In the genomic region with DNA sequence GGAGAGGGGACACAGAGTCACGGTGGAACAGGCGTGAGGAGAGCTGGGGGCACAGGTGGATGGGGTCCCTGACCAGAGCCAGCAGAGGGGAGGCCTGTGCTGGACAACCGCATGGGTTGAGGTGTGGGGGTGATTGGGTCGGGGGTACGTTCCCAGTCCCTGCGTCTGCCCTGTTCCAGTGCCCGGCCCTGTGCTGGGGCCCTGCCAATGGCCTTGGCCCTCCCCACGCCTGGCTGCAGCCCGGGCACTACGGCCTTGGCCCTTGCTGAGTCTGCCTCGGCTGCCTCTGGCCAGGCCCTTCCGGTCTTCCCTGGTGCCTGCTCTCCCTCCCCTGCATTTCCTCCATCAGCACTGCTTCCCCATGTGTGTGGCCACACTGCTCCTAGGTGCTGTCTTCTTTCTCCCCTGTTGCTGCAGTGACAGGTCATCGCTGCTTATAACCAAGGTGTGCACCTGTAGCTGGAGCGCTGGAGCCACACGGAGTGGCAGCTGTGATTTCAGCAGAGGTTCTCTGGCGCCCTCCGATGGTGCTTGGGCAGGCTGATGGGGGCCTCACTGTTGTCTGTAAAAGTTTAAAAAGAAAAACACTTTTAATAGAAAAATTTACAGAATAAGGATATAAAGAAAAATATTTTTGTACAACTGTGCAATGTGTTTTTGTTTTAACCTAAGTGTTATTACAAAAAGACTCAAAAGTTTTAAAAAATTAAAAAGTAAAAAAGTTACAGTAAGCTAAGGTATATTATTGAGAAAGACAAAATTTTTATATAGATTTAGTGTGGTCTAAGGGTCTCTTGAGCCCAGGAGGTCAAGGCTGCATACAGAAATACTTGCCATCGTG, we compare ENCODE assay signal across 9 cellular contexts. TPM values are rescaled to one million over a fixed set of nuclear protein-coding genes. Genes with fewer than 3 reads are reported as not detected.
A peak's percentile ranks its signal among the peaks of the same experiment; 100 is the strongest.
DNase-seq lines count a peak whose midpoint lies in the region; ATAC-seq and TF ChIP-seq lines count a peak whose summit lies in the region.
"Had no signal": no experiment of that assay in that cellular context is flagged by ENCODE, and none has a peak within 500 bp of the region (broad histone marks: within the 10 kb centered on the region; RNA-seq: fewer than 3 reads in every experiment).

No MANE protein-coding gene starts in this region.

- H3K27ac ChIP-seq in HL-60 (replicated peaks) (no peak overlapping the region), left lung (no peak overlapping the region)
- H3K27ac ChIP-seq: BLaER1 had no signal

- no peaks in the 10 kb centered on the region for H3K9me3 Mint-ChIP-seq in MCF 10A (ENCODE audit: unreplicated experiment)

- H3K9me3 ChIP-seq in left lung, result no peaks in the 10 kb centered on the region
- H3K9me3 ChIP-seq: BLaER1 had no signal

- intact Hi-C loops in MCF 10A (cut with micrococcal nuclease) (loop anchor here (10.0 kb wide), 1 partner anchor 291 kb away; a partner anchor contains a TSS), left lung (cut with DNase I) (loop anchor here (2.0 to 10.0 kb wide), 3 partner anchors 61 to 144 kb away; no protein-coding TSS in a partner anchor)

- no peak overlapping the region for H3K27ac Mint-ChIP-seq in MCF 10A (ENCODE audit: low read depth, unreplicated experiment)

- ATAC-seq in left lung, result peak; percentile 74

- DNase-seq in NCI-H1417 (lab: John Stamatoyannopoulos, UW), result peak in 2 of 3 experiments; percentile 25 to 75
- no peak for DNase-seq in NCI-H1417 treated with DMSO at 0.1 percent for 48 hours (lab: John Stamatoyannopoulos, UW)
- peak in 1 of 2 experiments; percentile 51 for DNase-seq in HL-60 (ENCODE audit: low read depth in 1 of 2, low spot score in 1 of 2)
- DNase-seq in SW480 (ENCODE audit: low spot score), result peak; percentile 75
- peak; percentile 46 for DNase-seq in MCF 10A (ENCODE audit: unreplicated experiment)
- DNase-seq in left lung, result peak; percentile 61 to 89
- peak; percentile 5 to 15 for DNase-seq in stimulated activated CD8-positive, alpha-beta memory T cell treated with anti-CD3 and anti-CD28 coated beads, Interleukin-2, amount 100 ng/mL, for 1 hour (ENCODE audit: low read depth in 2 of 2)
- no peak for DNase-seq in NCI-H187 treated with DMSO at 0.1 percent for 48 hours (lab: John Stamatoyannopoulos, UW)

- CTCF ChIA-PET in MCF 10A (lab: Yijun Ruan, JAX), result interaction anchor here (0.7 to 26.1 kb wide), 18 partner anchors 10 to 321 kb away, joined by 3 to 739 read pairs (median 3); a partner anchor contains a TSS

- peaks cover 0 to 1% of the 10 kb centered on the region in 2 donors for H3K36me3 ChIP-seq in left lung

- no peak overlapping the region for H3K4me3 Mint-ChIP-seq in MCF 10A (ENCODE audit: unreplicated experiment)

- H3K36me3 Mint-ChIP-seq in MCF 10A (ENCODE audit: insufficient read depth, unreplicated experiment), result peaks cover 19% of the 10 kb centered on the region

- no TSS peak for BruUV-seq in MCF 10A (replicated peaks; lab: Mats Ljungman, UMichigan)

- H3K4me1 ChIP-seq in left lung, result peaks cover 7 to 10% of the 10 kb centered on the region in 2 donors
- H3K4me1 ChIP-seq: BLaER1 had no signal

- H3K27me3 Mint-ChIP-seq in MCF 10A (ENCODE audit: insufficient read depth, unreplicated experiment), result no peaks in the 10 kb centered on the region

- TF ChIP-seq CTCF in HL-60 (IDR thresholded peaks at IDR 0.05; ENCODE audit: insufficient read depth, low read length), result peak; percentile 25
- peak; percentile 50 for TF ChIP-seq CTCF in MCF 10A (IDR thresholded peaks at IDR 0.05; ENCODE audit: unreplicated experiment)
- TF ChIP-seq CTCF in left lung (IDR thresholded peaks at IDR 0.05), result peak; percentile 57 to 58

- H3K4me3 ChIP-seq in HL-60 (replicated peaks; ENCODE audit: insufficient read depth, low read length) (no peak overlapping the region), left lung (no peak overlapping the region)
- H3K4me3 ChIP-seq: BLaER1 had no signal

- H3K4me1 Mint-ChIP-seq in MCF 10A (ENCODE audit: insufficient read depth, unreplicated experiment), result peaks cover 9% of the 10 kb centered on the region

- POLR2A ChIA-PET in MCF 10A (lab: Yijun Ruan, JAX), result interaction anchor here (0.7 kb wide), 1 partner anchor 59 kb away, joined by 3 read pairs; no protein-coding TSS in a partner anchor

- H3K27me3 ChIP-seq in HL-60 (ENCODE audit: insufficient read depth, poor library complexity, severe bottlenecking) (no peaks in the 10 kb centered on the region), left lung (no peaks in the 10 kb centered on the region)
- H3K27me3 ChIP-seq: BLaER1 had no signal

RNA-seq across cellular contexts. Expression of a gene that starts 45.2 kb away (rescaled TPM):
- total RNA-seq in MCF 10A (2022), result 3.2 and 6.0 TPM in 2 replicates
- 1 to 10 TPM in 1 of 2 donors, under 1 TPM in 1; 0.87 to 2.4 TPM for total RNA-seq in left lung

RNA-seq across cellular contexts. Expression of a gene that starts 59.4 kb away (rescaled TPM):
- total RNA-seq in MCF 10A (2022) (16.8 and 21.6 TPM in 2 replicates), left lung (10 to 100 TPM; 25.5 to 28.2 TPM)

Comparison
In these comparisons a context has a peak if more than half of its experiments do, and no peak if none do; other contexts are left out.
1. DNase-seq: peak in NCI-H1417 (2 of 3), SW480 (single experiment), MCF 10A (single experiment), left lung (2 of 2) and stimulated activated CD8-positive, alpha-beta memory T cell treated with anti-CD3 and anti-CD28 coated beads, Interleukin-2, amount 100 ng/mL, for 1 hour (2 of 2); none in NCI-H1417 treated with DMSO at 0.1 percent for 48 hours (single experiment) and NCI-H187 treated with DMSO at 0.1 percent for 48 hours (single experiment).
2. Peak in every context shown above with its lines, with median percentiles within 50 percentile points of each other: CTCF ChIP-seq.